26 cellular contexts compared by ENCODE assay signal in the genomic region with DNA sequence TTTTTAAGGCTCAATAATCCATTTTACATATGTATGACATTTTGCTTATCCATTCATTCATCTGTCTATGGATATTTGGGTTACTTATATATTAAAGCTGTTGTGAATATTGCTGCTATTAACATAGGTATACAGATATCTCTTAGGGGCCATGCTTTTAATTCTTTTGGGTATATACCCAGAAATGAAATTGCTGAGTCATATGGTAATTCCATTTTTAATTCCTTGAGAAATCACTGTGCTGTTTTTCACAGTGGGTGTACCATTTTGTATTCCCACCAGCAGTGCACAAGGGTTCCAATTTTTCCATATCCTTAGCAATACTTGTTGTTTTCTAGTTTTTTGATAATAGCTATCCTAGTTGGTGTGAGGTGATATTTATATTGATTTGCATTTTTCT.
"Had no signal": no experiment of that assay in that cellular context is flagged by ENCODE, and none has a peak within 500 bp of the region (broad histone marks: within the 10 kb centered on the region; RNA-seq: fewer than 3 reads in every experiment).

No MANE protein-coding gene starts in this region.

- H3K4me3 ChIP-seq: left ventricle myocardium inferior, lung, neural progenitor cell, ovary, right atrium auricular region, spleen, suprapubic skin, thoracic aorta, tibial artery, upper lobe of right lung had no signal

- FAIRE-seq: small intestine, urothelium cell line had no signal

- H3K27me3 ChIP-seq: neural progenitor cell, neutrophil, ovary, right atrium auricular region, spleen, suprapubic skin, tibial artery, upper lobe of right lung had no signal

- ATAC-seq: natural killer cell; sciatic nerve; stimulated activated effector memory CD8-positive, alpha-beta T cell treated with anti-CD3 and anti-CD28 coated beads, Interleukin-12 subunit alpha, Interleukin-12 subunit beta, amount 100 ng/mL, for 72 hours; upper lobe of right lung had no signal

- H3K9me3 ChIP-seq: left ventricle myocardium inferior, neutrophil, ovary, right atrium auricular region, spleen, suprapubic skin, thoracic aorta, tibial artery, upper lobe of right lung had no signal

- H3K36me3 ChIP-seq: ovary had no signal

- H2AFZ ChIP-seq: neural progenitor cell had no signal

- H3K9ac ChIP-seq: neural progenitor cell had no signal

- H3K4me1 ChIP-seq: left ventricle myocardium inferior, neural progenitor cell, right atrium auricular region, spleen, suprapubic skin, tibial artery, upper lobe of right lung had no signal

- H3K4me2 ChIP-seq: neural progenitor cell had no signal

- H3K27ac ChIP-seq: left ventricle myocardium inferior, neural progenitor cell, neutrophil, ovary, right atrium auricular region, spleen, suprapubic skin, thoracic aorta, tibial artery, upper lobe of right lung had no signal

- DNase-seq: hypothalamus; immature natural killer cell; islet precursor cell; left ventricle myocardium inferior; mesendoderm; naive B cell; natural killer cell; nephron progenitor cell; occipital lobe; ovary; small intestine; spleen; stimulated activated CD4-positive, alpha-beta T cell treated with anti-CD3 and anti-CD28 coated beads, Interleukin-4, amount 100 ng/mL, for 24 hours; stimulated activated naive CD4-positive, alpha-beta T cell; tibial artery; trophoblast cell; upper lobe of right lung had no signal
